In genomic region chr15:88647362-88648105, GRCh38 we compare ENCODE assay signal across 9 cellular contexts. TPM values are rescaled to one million over a fixed set of nuclear protein-coding genes. Genes with fewer than 3 reads are reported as not detected.
DNase-seq lines count a peak whose midpoint lies in the region; ATAC-seq and TF ChIP-seq lines count a peak whose summit lies in the region.
"Had no signal": no experiment of that assay in that cellular context is flagged by ENCODE, and none has a peak within 500 bp of the region (broad histone marks: within the 10 kb centered on the region; RNA-seq: fewer than 3 reads in every experiment).

No MANE protein-coding gene starts in this region.

- no peak overlapping the region for H3K4ac ChIP-seq in mesenchymal stem cell (ENCODE audit: low read depth in 1 of 2, low read length in 2 of 2)

- no peak for TF ChIP-seq CTCF in upper lobe of right lung (IDR thresholded peaks at IDR 0.05)

- WGBS in mesenchymal stem cell = 92% methylated on average over 10 of the region's 11 CpGs

- no peak overlapping the region for H3K9ac ChIP-seq in mesenchymal stem cell (ENCODE audit: low read length)

- H2AFZ ChIP-seq in mesenchymal stem cell (ENCODE audit: low read depth, low read length) = no peak overlapping the region

- no peak overlapping the region for H3K4me3 ChIP-seq in mesenchymal stem cell (ENCODE audit: insufficient read depth in 1 of 2, low read depth in 1 of 2, low read length in 2 of 2)
- no peak overlapping the region for H3K4me3 ChIP-seq in upper lobe of right lung

- no peak overlapping the region for H2BK120ac ChIP-seq in mesenchymal stem cell (ENCODE audit: low read depth, low read length)

- H3K4me2 ChIP-seq in mesenchymal stem cell (ENCODE audit: low read length, poor library complexity, severe bottlenecking) = no peak overlapping the region

- H2BK5ac ChIP-seq in mesenchymal stem cell (ENCODE audit: low read depth, low read length, poor library complexity, severe bottlenecking) = no peak overlapping the region

- H3K27me3 ChIP-seq in mesenchymal stem cell (ENCODE audit: control insufficient read depth in 1 of 2, insufficient read depth in 1 of 2, low read length in 2 of 2) = no peaks in the 10 kb centered on the region
- H3K27me3 ChIP-seq in upper lobe of right lung = no peaks in the 10 kb centered on the region

- peaks cover 69% of the 10 kb centered on the region for H3K4me1 Mint-ChIP-seq in activated T-cell treated with anti-CD3 and anti-CD28 coated beads, Interleukin-2, amount 50 U/mL, for 72 hours (ENCODE audit: low read depth)

- H3K14ac ChIP-seq in mesenchymal stem cell (ENCODE audit: low read length in 2 of 2) = no peak overlapping the region

- H3K9me3 Mint-ChIP-seq in activated T-cell treated with anti-CD3 and anti-CD28 coated beads, Interleukin-2, amount 50 U/mL, for 72 hours = no peaks in the 10 kb centered on the region

- no peak overlapping the region for H4K91ac ChIP-seq in mesenchymal stem cell (ENCODE audit: low read length)

- peak overlapping the region; percentile 23 for H2BK15ac ChIP-seq in mesenchymal stem cell (ENCODE audit: low read depth, poor library complexity, severe bottlenecking)

- H3K4me3 Mint-ChIP-seq in activated T-cell treated with anti-CD3 and anti-CD28 coated beads, Interleukin-2, amount 50 U/mL, for 72 hours = peak overlapping the region in 1 of 2 donors; percentile 22

- no peak overlapping the region for H2AK5ac ChIP-seq in mesenchymal stem cell (ENCODE audit: low read length, severe bottlenecking)

- no peaks in the 10 kb centered on the region for H3K36me3 ChIP-seq in mesenchymal stem cell (ENCODE audit: control insufficient read depth in 1 of 2, insufficient read depth in 2 of 2, low read depth in 1 of 2, low read length in 2 of 2)
- H3K36me3 ChIP-seq in upper lobe of right lung = no peaks in the 10 kb centered on the region

- H3K9me3 ChIP-seq in mesenchymal stem cell (ENCODE audit: control insufficient read depth, low read length) (no peaks in the 10 kb centered on the region), upper lobe of right lung (no peaks in the 10 kb centered on the region)

- no peak for ATAC-seq in left cardiac atrium
- no peak for ATAC-seq in Right ventricle myocardium inferior
- no peak for ATAC-seq in activated T-cell treated with anti-CD3 and anti-CD28 coated beads, Interleukin-2, amount 50 U/mL, for 72 hours (replicated peaks in 1 of 2)
- peak; percentile 26 for ATAC-seq in upper lobe of right lung
- ATAC-seq in GM19035 (IDR thresholded peaks at IDR 0.05; ENCODE audit: unreplicated experiment) = no peak

- H3K79me1 ChIP-seq in mesenchymal stem cell (replicated peaks; ENCODE audit: low read length, poor library complexity, severe bottlenecking) = no peaks in the 10 kb centered on the region

- H3K27ac ChIP-seq in mesenchymal stem cell (ENCODE audit: low read length, poor library complexity, severe bottlenecking) (no peak overlapping the region), upper lobe of right lung (no peak overlapping the region)

- H3K23ac ChIP-seq in mesenchymal stem cell (ENCODE audit: low read length in 2 of 2) = no peak overlapping the region

- DNase-seq in left cardiac atrium (peak; percentile 12), Right ventricle myocardium inferior (ENCODE audit: missing footprints) (no peak), mesenchymal stem cell (no peak), upper lobe of right lung (no peak), retina (no peak), epidermal melanocyte (ENCODE audit: insufficient read length, low spot score) (no peak)
- no peak for DNase-seq in activated T-cell treated with anti-CD3 and anti-CD28 coated beads, Interleukin-2, amount 50 U/mL, for 72 hours
- DNase-seq: stimulated activated naive CD4-positive, alpha-beta T cell had no signal

- H3K36me3 Mint-ChIP-seq in activated T-cell treated with anti-CD3 and anti-CD28 coated beads, Interleukin-2, amount 50 U/mL, for 72 hours (ENCODE audit: insufficient read depth in 2 of 2) = peaks cover 5 to 8% of the 10 kb centered on the region in 2 donors

- no peaks in the 10 kb centered on the region for H3K27me3 Mint-ChIP-seq in activated T-cell treated with anti-CD3 and anti-CD28 coated beads, Interleukin-2, amount 50 U/mL, for 72 hours (ENCODE audit: low read depth)

- H3K27ac Mint-ChIP-seq in activated T-cell treated with anti-CD3 and anti-CD28 coated beads, Interleukin-2, amount 50 U/mL, for 72 hours = peak overlapping the region; percentile 87

- no peak overlapping the region for H3K18ac ChIP-seq in mesenchymal stem cell (ENCODE audit: low read depth in 1 of 2, low read length in 2 of 2)

- intact Hi-C loops in left cardiac atrium (cut with DNase I) (no loop called here), Right ventricle myocardium inferior (cut with DNase I) (no loop called here), upper lobe of right lung (cut with DNase I) (no loop called here)

- H4K8ac ChIP-seq in mesenchymal stem cell (ENCODE audit: low read length) = no peak overlapping the region

- H3K4me1 ChIP-seq in mesenchymal stem cell (ENCODE audit: control insufficient read depth, insufficient read depth, low read depth, low read length) (peaks cover 10% of the 10 kb centered on the region), upper lobe of right lung (peaks cover 28% of the 10 kb centered on the region)

- no peak overlapping the region for H2BK12ac ChIP-seq in mesenchymal stem cell (ENCODE audit: low read length in 2 of 2)

RNA-seq across cellular contexts. Expression of gene ISG20, which starts 8.7 kb away (rescaled TPM):
- total RNA-seq in left cardiac atrium (10 to 100 TPM in 1 of 2 donors, 1 to 10 TPM in 1; 4.0 to 10.2 TPM), Right ventricle myocardium inferior (1.8 TPM), upper lobe of right lung (34.9 TPM)
- total RNA-seq in activated T-cell treated with anti-CD3 and anti-CD28 coated beads, Interleukin-2, amount 50 U/mL, for 72 hours = 100 to 1,000 TPM; 102 to 215 TPM
- polyA plus RNA-seq in mesenchymal stem cell (2013, experiment 1 of 2) = 3.3 TPM
- polyA plus RNA-seq in mesenchymal stem cell (2013, experiment 2 of 2) = 3.6 TPM

RNA-seq across cellular contexts. Expression of gene AEN, which starts 26.4 kb away (rescaled TPM):
- total RNA-seq in left cardiac atrium (10 to 100 TPM in 1 of 2 donors, 1 to 10 TPM in 1; 9.9 to 15.4 TPM), Right ventricle myocardium inferior (12.0 TPM), upper lobe of right lung (34.6 TPM)
- total RNA-seq in activated T-cell treated with anti-CD3 and anti-CD28 coated beads, Interleukin-2, amount 50 U/mL, for 72 hours = 100 to 1,000 TPM in 1 of 2 donors, 10 to 100 TPM in 1; 99.4 to 155 TPM
- 26.2 TPM for polyA plus RNA-seq in mesenchymal stem cell (2013, experiment 1 of 2)
- polyA plus RNA-seq in mesenchymal stem cell (2013, experiment 2 of 2) = 25.8 TPM
